Comparison of ENCODE assay signal across 9 cellular contexts in genomic region chr7:13282377-13282980, GRCh38.
DNase-seq lines count a peak whose midpoint lies in the region; FAIRE-seq and TF ChIP-seq lines count a peak whose summit lies in the region.
"Had no signal": no experiment of that assay in that cellular context is flagged by ENCODE, and none has a peak within 500 bp of the region (broad histone marks: within the 10 kb centered on the region; RNA-seq: fewer than 3 reads in every experiment).

No MANE protein-coding gene starts in this region.

- no peak overlapping the region for H3K9ac ChIP-seq in H1 (replicated peaks in 1 of 4; ENCODE audit: extremely low read depth in 1 of 4, low read depth in 3 of 4, low read length in 3 of 4)

- no peak overlapping the region for H2BK20ac ChIP-seq in H1 (ENCODE audit: low read length)

- intact Hi-C loops in CD4-positive, alpha-beta memory T cell (cut with micrococcal nuclease), result loop anchor here (10.0 kb wide), 1 partner anchor 372 kb away; no protein-coding TSS in a partner anchor

- no peak overlapping the region for H4K5ac ChIP-seq in H1 (ENCODE audit: insufficient read length, low read depth, low read length)

- H3K56ac ChIP-seq in H1 (replicated peaks; ENCODE audit: insufficient read length, low read depth, low read length), result no peak overlapping the region

- no peaks in the 10 kb centered on the region for H3K27me3 ChIP-seq in H1 (replicated peaks in 1 of 4; ENCODE audit: control insufficient read depth in 3 of 4, extremely low read depth in 1 of 4, insufficient read depth in 3 of 4, low read length in 3 of 4)
- no peaks in the 10 kb centered on the region for H3K27me3 ChIP-seq in CD4-positive, alpha-beta memory T cell (ENCODE audit: insufficient read depth, low read length)
- H3K27me3 ChIP-seq: upper lobe of left lung had no signal

- no peaks in the 10 kb centered on the region for H3K79me1 ChIP-seq in H1 (ENCODE audit: low read depth, low read length)

- peaks cover 3 to 7% of the 10 kb centered on the region in 2 donors for H3K27me3 Mint-ChIP-seq in CD4-positive, alpha-beta memory T cell

- H4K8ac ChIP-seq in H1 (ENCODE audit: extremely low read depth, insufficient read depth, low read length), result no peak overlapping the region

- CTCF ChIA-PET in H1 (lab: Charles Lee; ENCODE audit: partially characterized antibody), result interaction anchor here (0.8 to 5.8 kb wide), 15 partner anchors 8 to 1408 kb away, joined by 3 to 62 read pairs (median 4); no protein-coding TSS in a partner anchor
- CTCF ChIA-PET in CD4-positive, alpha-beta memory T cell (lab: Charles Lee; ENCODE audit: partially characterized antibody), result interaction anchor here (1.6 to 4.2 kb wide), 6 partner anchors 8 to 1409 kb away, joined by 5 to 49 read pairs (median 10); partner anchors contain the start of gene ARL4A

- H2AK5ac ChIP-seq in H1 (ENCODE audit: low read depth, low read length), result no peak overlapping the region

- no peaks in the 10 kb centered on the region for H3K4me1 ChIP-seq in H1 (replicated peaks in 1 of 4; ENCODE audit: control insufficient read depth in 3 of 4, insufficient read depth in 4 of 4, low read length in 3 of 4)
- no peaks in the 10 kb centered on the region for H3K4me1 ChIP-seq in CD4-positive, alpha-beta memory T cell (ENCODE audit: insufficient read depth, low read length)
- H3K4me1 ChIP-seq: upper lobe of left lung had no signal

- peaks cover 0 to 1% (median 0%) of the 10 kb centered on the region in 8 donors for H3K9me3 Mint-ChIP-seq in CD4-positive, alpha-beta memory T cell

- no peaks in the 10 kb centered on the region for H3K36me3 ChIP-seq in H1 (ENCODE audit: control insufficient read depth in 2 of 4, insufficient read depth in 4 of 4, low read length in 3 of 4)
- no peaks in the 10 kb centered on the region for H3K36me3 ChIP-seq in CD4-positive, alpha-beta memory T cell (ENCODE audit: insufficient read depth, low read length)
- H3K36me3 ChIP-seq: upper lobe of left lung had no signal

- H3K4ac ChIP-seq in H1 (replicated peaks; ENCODE audit: insufficient read length, low read depth, low read length), result no peak overlapping the region

- no peak overlapping the region for H3K14ac ChIP-seq in H1 (ENCODE audit: insufficient read length)

- H3K36me3 Mint-ChIP-seq in CD4-positive, alpha-beta memory T cell, result no peaks in the 10 kb centered on the region

- H3K4me3 Mint-ChIP-seq in CD4-positive, alpha-beta memory T cell, result no peak overlapping the region

- H2BK5ac ChIP-seq in H1 (ENCODE audit: low read depth, low read length), result no peak overlapping the region

- POLR2A ChIA-PET in H1 (lab: Charles Lee; ENCODE audit: partially characterized antibody), result no interaction called here
- POLR2A ChIA-PET in CD4-positive, alpha-beta memory T cell (lab: Charles Lee; ENCODE audit: partially characterized antibody), result no interaction called here

- FAIRE-seq in H1 (lab: Jason Lieb, UNC), result no peak

- H4K20me1 ChIP-seq in H1 (replicated peaks in 1 of 2; ENCODE audit: control insufficient read depth in 1 of 2, insufficient read depth in 2 of 2, low read length in 2 of 2), result no peaks in the 10 kb centered on the region

- H3K23ac ChIP-seq in H1 (ENCODE audit: insufficient read length), result no peak overlapping the region

- peak in 2 of 3 experiments; percentile 20; a peak in 2 of 4 replicates for TF ChIP-seq CTCF in H1 (IDR thresholded peaks at IDR 0.05; ENCODE audit: control extremely low read depth in 1 of 3, insufficient read depth in 1 of 3, low read depth in 1 of 3, low read length in 3 of 3)

- H3K23me2 ChIP-seq in H1 (ENCODE audit: low read depth, low read length), result no peaks in the 10 kb centered on the region

- H3K27ac ChIP-seq in H1 (ENCODE audit: low read depth, low read length), result no peak overlapping the region
- no peak overlapping the region for H3K27ac ChIP-seq in CD4-positive, alpha-beta memory T cell (ENCODE audit: low read depth, low read length)
- H3K27ac ChIP-seq: upper lobe of left lung had no signal

- H4K91ac ChIP-seq in H1 (replicated peaks; ENCODE audit: insufficient read length, low read length), result no peak overlapping the region

- H3K4me1 Mint-ChIP-seq in CD4-positive, alpha-beta memory T cell, result no peaks in the 10 kb centered on the region

- no peak overlapping the region for H2AFZ ChIP-seq in H1 (ENCODE audit: low read length)

- H3K27ac Mint-ChIP-seq in CD4-positive, alpha-beta memory T cell, result no peak overlapping the region

- no peak overlapping the region for H2BK120ac ChIP-seq in H1 (replicated peaks; ENCODE audit: low read depth, low read length)

- H3K4me2 ChIP-seq in H1 (ENCODE audit: insufficient read depth in 1 of 2, low read depth in 2 of 2, low read length in 2 of 2), result no peak overlapping the region

- H3K18ac ChIP-seq in H1 (ENCODE audit: extremely low read depth, low read length), result no peak overlapping the region

- H3K9me3 ChIP-seq in H1 (ENCODE audit: insufficient read depth in 2 of 2, low read depth in 1 of 2, low read length in 1 of 2), result no peaks in the 10 kb centered on the region
- H3K9me3 ChIP-seq in CD4-positive, alpha-beta memory T cell (ENCODE audit: control insufficient read depth in 1 of 2, low read length in 2 of 2), result no peaks in the 10 kb centered on the region
- H3K9me3 ChIP-seq: upper lobe of left lung had no signal

- no peak for TF ChIP-seq EP300 in H1 (IDR thresholded peaks at IDR 0.05; ENCODE audit: borderline replicate concordance in 1 of 2, low read depth in 2 of 2, low read length in 2 of 2)

- TF ChIP-seq RAD21 in H1 (IDR thresholded peaks at IDR 0.05 in 1 of 2, conservative IDR thresholded peaks at IDR 0.05 in 1 of 2; ENCODE audit: low read depth in 2 of 2, low read length in 2 of 2), result peak; percentile 63 to 67

- TF ChIP-seq POLR2A in H1 (IDR thresholded peaks at IDR 0.05; ENCODE audit: control extremely low read depth in 1 of 2, low read depth in 2 of 2, low read length in 2 of 2), result no peak

- no peak overlapping the region for H2BK12ac ChIP-seq in H1 (ENCODE audit: low read depth, low read length)

- no peak overlapping the region for H2BK15ac ChIP-seq in H1 (ENCODE audit: low read length)

- WGBS in H1 (ENCODE audit: extremely low coverage in 1 of 2, insufficient coverage in 1 of 2, insufficient read length in 1 of 2, insufficient replicate concordance in 2 of 2, low coverage in 1 of 2, low lambda C conversion rate in 2 of 2, missing lambda C conversion rate in 1 of 2), 2 experiments, result 74% methylated on average over 3 of the region's 3 CpGs; no CpG with 5 or more reads in 1 of the 2 experiments

- no peak overlapping the region for H3K4me3 ChIP-seq in H1 (ENCODE audit: extremely low read depth in 1 of 4, insufficient read depth in 2 of 4, low read depth in 3 of 4, low read length in 4 of 4)
- no peak overlapping the region for H3K4me3 ChIP-seq in CD4-positive, alpha-beta memory T cell (ENCODE audit: low read length in 2 of 2)
- H3K4me3 ChIP-seq: upper lobe of left lung had no signal

- no peaks in the 10 kb centered on the region for H3K79me2 ChIP-seq in H1 (ENCODE audit: control insufficient read depth in 1 of 2, insufficient read depth in 2 of 2, low read length in 2 of 2)

- DNase-seq in NCI-H82 (lab: John Stamatoyannopoulos, UW) (peak; percentile 25), NCI-H82 treated with DMSO at 0.1 percent for 48 hours (lab: John Stamatoyannopoulos, UW; ENCODE audit: unreplicated experiment) (no peak), NCI-H446 treated with DMSO at 0.1 percent for 48 hours (lab: John Stamatoyannopoulos, UW) (peak; percentile 34), H1 (ENCODE audit: low read depth in 1 of 2, low spot score in 2 of 2) (no peak), renal cortical epithelial cell (ENCODE audit: low read depth) (peak; percentile 47), HuH-7 (ENCODE audit: low spot score) (no peak)
- no peak for DNase-seq in stimulated activated naive CD4-positive, alpha-beta T cell treated with Interleukin-2 at 50 U/mL for 16 hours (lab: John Stamatoyannopoulos, UW)
- no peak for DNase-seq in CD4-positive, alpha-beta memory T cell
- DNase-seq: upper lobe of left lung had no signal

TF ChIP-seq in H1, 55 proteins besides CTCF, POLR2A, EP300 and RAD21:
- TF ChIP-seq E2F6 (IDR thresholded peaks at IDR 0.05) (no peak), ATF3 (IDR thresholded peaks at IDR 0.05; ENCODE audit: insufficient read depth, low read depth, low read length) (no peak), TAF1 (IDR thresholded peaks at IDR 0.05; ENCODE audit: low read depth, low read length) (no peak), YY1 (IDR thresholded peaks at IDR 0.05; ENCODE audit: low read depth, low read length) (no peak), SIN3A (conservative IDR thresholded peaks at IDR 0.05 in 1 of 2, IDR thresholded peaks at IDR 0.05 in 1 of 2; ENCODE audit: low read depth in 1 of 2, low read length in 2 of 2) (no peak)

Comparison
In these comparisons a context has a peak if more than half of its experiments do, and no peak if none do; other contexts are left out.
1. DNase-seq: peak in NCI-H82 (single experiment), NCI-H446 treated with DMSO at 0.1 percent for 48 hours (single experiment) and renal cortical epithelial cell (single experiment); none in NCI-H82 treated with DMSO at 0.1 percent for 48 hours (single experiment), H1 (0 of 2), stimulated activated naive CD4-positive, alpha-beta T cell treated with Interleukin-2 at 50 U/mL for 16 hours (single experiment), HuH-7 (single experiment) and CD4-positive, alpha-beta memory T cell (0 of 5).